ENCODE assay signal across 33 cellular contexts in the genomic region with DNA sequence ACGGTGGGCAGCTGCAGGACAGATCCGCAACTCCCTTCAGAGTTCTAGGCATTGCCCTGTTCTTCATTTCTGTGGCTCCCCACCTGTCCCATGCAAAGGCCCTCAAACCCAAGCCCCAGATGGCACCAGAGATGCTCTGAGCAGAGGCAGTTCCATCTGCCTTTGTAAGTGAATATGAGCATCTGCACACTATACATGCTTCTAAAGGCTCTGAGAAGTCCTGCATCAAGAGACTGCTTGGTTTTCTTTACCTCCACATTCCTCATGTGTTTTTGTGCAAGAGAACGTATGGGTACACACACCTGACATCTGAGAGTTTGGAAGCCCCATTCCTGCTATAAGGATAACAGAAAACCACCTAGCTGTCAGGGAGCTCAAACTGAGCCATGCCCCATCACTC. TPM values are rescaled to one million over a fixed set of nuclear protein-coding genes. Genes with fewer than 3 reads are reported as not detected.
"Had no signal": no experiment of that assay in that cellular context is flagged by ENCODE, and none has a peak within 500 bp of the region (broad histone marks: within the 10 kb centered on the region; RNA-seq: fewer than 3 reads in every experiment).

No MANE protein-coding gene starts in this region.

- H3K4me3 Mint-ChIP-seq: activated B cell treated with CpG ODN at 0.5 μM for 24 hours; activated naive CD8-positive, alpha-beta T cell; activated T-cell treated with anti-CD3 and anti-CD28 coated beads, Interleukin-2, amount 50 U/mL, for 24 hours; activated T-cell treated with anti-CD3 and anti-CD28 coated beads, Interleukin-2, amount 50 U/mL, for 72 hours; brain; T-cell; T-helper 1 cell treated with Interleukin-12 subunit alpha and Interleukin-12 subunit beta and Interleukin-4 antibody, amounts not matched to agents 30 μg/mL and 1 μg/mL, for 36 hours had no signal

- H3K27ac Mint-ChIP-seq: activated B cell treated with CpG ODN at 0.5 μM for 24 hours; activated naive CD8-positive, alpha-beta T cell; activated T-cell treated with anti-CD3 and anti-CD28 coated beads, Interleukin-2, amount 50 U/mL, for 24 hours; activated T-cell treated with anti-CD3 and anti-CD28 coated beads, Interleukin-2, amount 50 U/mL, for 72 hours; brain; T-cell; T-helper 1 cell treated with Interleukin-12 subunit alpha and Interleukin-12 subunit beta and Interleukin-4 antibody, amounts not matched to agents 30 μg/mL and 1 μg/mL, for 36 hours had no signal

- H3K36me3 Mint-ChIP-seq: brain had no signal

- H3K4me1 ChIP-seq: ascending aorta, breast epithelium, esophagus muscularis mucosa, gastrocnemius medialis had no signal

- H3K27ac ChIP-seq: ascending aorta, breast epithelium, cardiac muscle cell, esophagus muscularis mucosa, foreskin keratinocyte, gastrocnemius medialis, heart left ventricle, WERI-Rb-1 had no signal

- ATAC-seq: activated CD4-positive, CD25-positive, alpha-beta regulatory T cell treated with anti-CD3 and anti-CD28 coated beads, Interleukin-2, amount 50 U/mL, for 24 hours; activated T-cell treated with anti-CD3 and anti-CD28 coated beads, Interleukin-2, amount 50 U/mL, for 72 hours; foreskin keratinocyte; gastrocnemius medialis; heart left ventricle; T-cell had no signal

- H3K27me3 Mint-ChIP-seq: activated naive CD8-positive, alpha-beta T cell; activated T-cell treated with anti-CD3 and anti-CD28 coated beads, Interleukin-2, amount 50 U/mL, for 24 hours; T-cell had no signal

- H3K4me3 ChIP-seq: ascending aorta, breast epithelium, cardiac muscle cell, esophagus muscularis mucosa, gastrocnemius medialis, heart left ventricle had no signal

- H3K27me3 ChIP-seq: ascending aorta, breast epithelium, cardiac muscle cell, esophagus muscularis mucosa, foreskin keratinocyte, gastrocnemius medialis, heart left ventricle had no signal

- DNase-seq: activated B cell treated with CpG ODN at 0.5 μM for 24 hours; activated CD4-positive, alpha-beta T cell treated with anti-CD3 and anti-CD28 coated beads for 48 hours; activated CD4-positive, alpha-beta T cell treated with anti-CD3 and anti-CD28 coated beads, Interleukin-2, amount 50 U/mL, for 1 hour; activated CD4-positive, alpha-beta T cell treated with anti-CD3 and anti-CD28 coated beads, Interleukin-2, amount 50 U/mL, for 48 hours; activated CD8-positive, alpha-beta memory T cell treated with anti-CD3 and anti-CD28 coated beads, Interleukin-2, amount 50 U/mL, for 48 hours; activated gamma-delta T cell; activated naive CD4-positive, alpha-beta T cell; activated naive CD4-positive, alpha-beta T cell treated with anti-CD3 and anti-CD28 coated beads, Interleukin-2, amount 50 U/mL, for 16 hours; activated T-cell treated with anti-CD3 and anti-CD28 coated beads for 4 hours; activated T-cell treated with anti-CD3 and anti-CD28 coated beads, Interleukin-2, amount 50 U/mL, for 24 hours; activated T-cell treated with anti-CD3 and anti-CD28 coated beads, Interleukin-2, amount 50 U/mL, for 72 hours; central memory CD4-positive, alpha-beta T cell; cortex of kidney; effector CD8-positive, alpha-beta T cell; erythroblast; foreskin keratinocyte; gastrocnemius medialis; glutamatergic neuron; hypothalamus; T-cell; T1000; WERI-Rb-1 had no signal

- H3K9me3 ChIP-seq: ascending aorta, breast epithelium, gastrocnemius medialis had no signal

- H3K9me3 Mint-ChIP-seq: activated B cell treated with CpG ODN at 0.5 μM for 24 hours; activated T-cell treated with anti-CD3 and anti-CD28 coated beads, Interleukin-2, amount 50 U/mL, for 24 hours had no signal

- H3K4me1 Mint-ChIP-seq: activated B cell treated with CpG ODN at 0.5 μM for 24 hours, brain had no signal

- H3K36me3 ChIP-seq: ascending aorta, breast epithelium, cardiac muscle cell, esophagus muscularis mucosa, gastrocnemius medialis, heart left ventricle, WERI-Rb-1 had no signal

RNA-seq across cellular contexts. Expression of a gene that starts 14.4 kb away (rescaled TPM):
- total RNA-seq: ascending aorta, cardiac muscle cell, cerebellum, dermis microvascular lymphatic vessel endothelial cell, foreskin keratinocyte had no signal
- polyA plus RNA-seq: foreskin keratinocyte had no signal
